In genomic region chr4:118279920-118280432, GRCh38 we compare ENCODE assay signal across 8 cellular contexts.
DNase-seq lines count a peak whose midpoint lies in the region; ATAC-seq and TF ChIP-seq lines count a peak whose summit lies in the region.

No MANE protein-coding gene starts in this region.

- H3K4me1 ChIP-seq in A673 (ENCODE audit: insufficient read depth, low read length, poor library complexity, severe bottlenecking), result peaks cover 15% of the 10 kb centered on the region
- no peaks in the 10 kb centered on the region for H3K4me1 ChIP-seq in HEK293 (ENCODE audit: control insufficient read depth, insufficient read depth, low read length)

- no peaks in the 10 kb centered on the region for H3K9me3 ChIP-seq in A673 (ENCODE audit: low read depth, low read length, poor library complexity, severe bottlenecking)
- H3K9me3 ChIP-seq in HEK293 (ENCODE audit: control insufficient read depth, insufficient read depth, low read depth, low read length), result no peaks in the 10 kb centered on the region

- DNase-seq in A673 (ENCODE audit: low spot score), result no peak
- DNase-seq in astrocyte of the spinal cord (ENCODE audit: low read depth, low spot score), result no peak
- DNase-seq in memory B cell (ENCODE audit: low spot score in 2 of 2), result no peak
- DNase-seq in C1 segment of cervical spinal cord (lab: John Stamatoyannopoulos, UW), result no peak
- no peak for DNase-seq in HPDE6-E6E7 (ENCODE audit: extremely low spot score)

- H3K4me3 ChIP-seq in A673 (ENCODE audit: low read depth, low read length, poor library complexity, severe bottlenecking) (peak overlapping the region; percentile 83), HEK293 (ENCODE audit: low read depth, low read length) (peak overlapping the region; percentile 80), astrocyte of the spinal cord (ENCODE audit: low read depth, low read length) (peak overlapping the region; percentile 65)

- POLR2A ChIA-PET in A673 (lab: Charles Lee; ENCODE audit: low non-redundant PET) (no interaction called here), HEK293 (lab: Yijun Ruan, JAX) (no interaction called here)

- H3K27me3 Mint-ChIP-seq in memory B cell, result no peaks in the 10 kb centered on the region

- no TSS peak for BruUV-seq in A673 (replicated peaks; lab: Mats Ljungman, UMichigan)

- peaks cover 38% of the 10 kb centered on the region for H3K4me1 Mint-ChIP-seq in memory B cell

- H3K36me3 Mint-ChIP-seq in memory B cell, result peaks cover 10% of the 10 kb centered on the region

- CTCF ChIA-PET in A673 (lab: Charles Lee) (no interaction called here), HEK293 (lab: Yijun Ruan, JAX) (interaction anchor here (1.4 kb wide), 1 partner anchor 71 kb away, joined by 4 read pairs; no protein-coding TSS in a partner anchor)

- H3K9me3 Mint-ChIP-seq in memory B cell, result no peaks in the 10 kb centered on the region

- H3K4me3 Mint-ChIP-seq in memory B cell, result no peak overlapping the region

- H3K27ac ChIP-seq in A673 (ENCODE audit: low read depth, low read length, poor library complexity, severe bottlenecking) (peak overlapping the region; percentile 94), HEK293 (ENCODE audit: extremely low read depth, low read depth, low read length) (no peak overlapping the region)

- peaks cover 26% of the 10 kb centered on the region for H3K36me3 ChIP-seq in A673 (ENCODE audit: insufficient read depth, low read length, poor library complexity, severe bottlenecking)
- H3K36me3 ChIP-seq in HEK293 (ENCODE audit: control insufficient read depth in 2 of 2, insufficient read depth in 1 of 2, low read length in 2 of 2), result peaks cover 0 to 39% of the 10 kb centered on the region in 2 experiments; a peak in 1 of 3 replicates

- in situ Hi-C loops in astrocyte of the spinal cord (cut with HindIII; ENCODE audit: low sequenced_read_pairs), result no loop called here

- peak overlapping the region; percentile 98 for H3K27ac Mint-ChIP-seq in memory B cell

- no peak for TF ChIP-seq CTCF in A673 (conservative IDR thresholded peaks at IDR 0.05; ENCODE audit: low read depth, low read length)
- no peak for TF ChIP-seq CTCF in HEK293 (tag by site-specific recombination; IDR thresholded peaks at IDR 0.05)
- TF ChIP-seq CTCF in astrocyte of the spinal cord (IDR thresholded peaks at IDR 0.05; ENCODE audit: low read depth, low read length), result no peak

- ATAC-seq in memory B cell (ENCODE audit: low read depth) (no peak), HG03442 (IDR thresholded peaks at IDR 0.05; ENCODE audit: unreplicated experiment) (no peak), HG03571 (IDR thresholded peaks at IDR 0.05; ENCODE audit: unreplicated experiment) (no peak)

- no peaks in the 10 kb centered on the region for H3K27me3 ChIP-seq in A673 (replicated peaks; ENCODE audit: insufficient read depth, low read depth, low read length, poor library complexity)

- intact Hi-C loops in A673 (cut with micrococcal nuclease; ENCODE audit: unreplicated experiment), result loop anchor here (5.0 to 10.0 kb wide), 3 partner anchors 72 to 1925 kb away; partner anchors contain the start of gene PRSS12

TF ChIP-seq in HEK293, 187 proteins besides CTCF, POLR2A, EP300 and RAD21:
- TF ChIP-seq ZNF548 (tag by site-specific recombination; IDR thresholded peaks at IDR 0.05) (no peak), ZNF169 (tag by site-specific recombination; IDR thresholded peaks at IDR 0.05) (no peak), ZNF660 (tag by site-specific recombination; IDR thresholded peaks at IDR 0.05) (no peak), ZNF10 (tag by site-specific recombination; IDR thresholded peaks at IDR 0.05) (no peak), KLF16 (tag by site-specific recombination; IDR thresholded peaks at IDR 0.05) (no peak), ZNF621 (tag by site-specific recombination; IDR thresholded peaks at IDR 0.05) (no peak), ZNF37A (tag by site-specific recombination; IDR thresholded peaks at IDR 0.05) (no peak), ZNF792 (tag by site-specific recombination; IDR thresholded peaks at IDR 0.05) (no peak), ZNF449 (tag by site-specific recombination; IDR thresholded peaks at IDR 0.05) (no peak)
